ENCODE assay signal across 9 cellular contexts in genomic region chr5:1282993-1283728, GRCh38. TPM values are rescaled to one million over a fixed set of nuclear protein-coding genes. Genes with fewer than 3 reads are reported as not detected.
"Had no signal": no experiment of that assay in that cellular context is flagged by ENCODE, and none has a peak within 500 bp of the region (broad histone marks: within the 10 kb centered on the region; RNA-seq: fewer than 3 reads in every experiment).

No MANE protein-coding gene starts in this region.

RNA-seq across cellular contexts. Expression of gene TERT, which starts 11.7 kb away (rescaled TPM):
- total RNA-seq: Right ventricle myocardium superior, SJCRH30 had no signal

RNA-seq across cellular contexts. Expression of gene SLC6A18, which starts 58.0 kb away (rescaled TPM):
- total RNA-seq: activated CD8-positive, alpha-beta memory T cell treated with anti-CD3 and anti-CD28 coated beads, Interleukin-2, amount 10 ng/mL, durations not matched to agents 7 days and 5 days; activated CD8-positive, alpha-beta T cell treated with anti-CD3 and anti-CD28 coated beads, Interleukin-2, amount 10 ng/mL, durations not matched to agents 7 days and 5 days; activated T-helper 17 cell treated with anti-CD3 and anti-CD28 coated beads, Interleukin-2, amount 50 U/mL, for 72 hours; astrocyte; K562; Right ventricle myocardium superior; SJCRH30; T-helper 2 cell treated with Interferon-gamma antibody and Interleukin-4, amounts not matched to agents 100 ng/mL and 5 ng/mL, for 36 hours had no signal
- polyA plus RNA-seq: K562, SK-N-SH had no signal
